In the genomic region with DNA sequence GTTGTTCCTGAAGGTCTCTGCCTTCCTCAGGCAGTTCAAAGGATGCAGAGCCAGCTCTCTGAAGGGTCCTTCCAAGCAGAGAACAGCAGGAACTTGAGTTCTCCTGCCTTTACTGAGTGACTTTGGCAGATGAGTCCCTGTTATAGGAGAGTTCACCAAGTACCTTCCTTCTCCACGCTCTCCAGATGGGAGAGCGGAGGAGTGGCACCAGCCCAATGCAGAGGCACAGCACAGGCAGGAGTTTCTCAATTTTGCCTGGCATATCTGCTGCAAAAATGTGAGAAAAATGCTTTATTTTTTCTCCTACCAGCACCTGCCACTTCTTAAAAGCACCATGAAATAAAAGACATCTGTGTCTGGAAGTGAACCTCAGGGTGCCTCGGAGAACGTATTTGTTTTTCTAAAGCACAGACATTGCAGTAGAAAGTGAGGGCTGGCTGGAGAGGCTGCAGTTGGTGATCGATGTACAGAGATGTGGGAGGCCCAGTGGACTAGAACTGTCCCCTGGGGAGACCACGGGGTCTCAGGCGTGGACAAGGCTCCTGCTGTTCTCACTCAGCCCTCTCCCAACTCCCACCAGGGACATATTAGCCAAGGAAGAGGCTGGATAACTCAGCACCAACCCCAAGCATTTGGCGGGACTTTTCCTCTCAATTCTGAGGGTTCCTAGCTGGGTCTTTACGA, we compare ENCODE assay signal across 1 cellular context.
TF ChIP-seq lines count a peak whose summit lies in the region.

No MANE protein-coding gene starts in this region.

TF ChIP-seq in HEK293T, 16 proteins besides CTCF, POLR2A, EP300 and RAD21:
- TF ChIP-seq SP1 (IDR thresholded peaks at IDR 0.05): no peak
- no peak for TF ChIP-seq ELF4 (IDR thresholded peaks at IDR 0.05)
- no peak for TF ChIP-seq FOXA1 (IDR thresholded peaks at IDR 0.05)
- no peak for TF ChIP-seq TARDBP (IDR thresholded peaks at IDR 0.05)
- TF ChIP-seq FOXK2 (IDR thresholded peaks at IDR 0.05): no peak
- no peak for TF ChIP-seq L3MBTL2 (conservative IDR thresholded peaks at IDR 0.05)
- no peak for TF ChIP-seq FOXM1 (IDR thresholded peaks at IDR 0.05; ENCODE audit: borderline replicate concordance)
- no peak for TF ChIP-seq ARNT (IDR thresholded peaks at IDR 0.05)
- TF ChIP-seq, protein P1, sequence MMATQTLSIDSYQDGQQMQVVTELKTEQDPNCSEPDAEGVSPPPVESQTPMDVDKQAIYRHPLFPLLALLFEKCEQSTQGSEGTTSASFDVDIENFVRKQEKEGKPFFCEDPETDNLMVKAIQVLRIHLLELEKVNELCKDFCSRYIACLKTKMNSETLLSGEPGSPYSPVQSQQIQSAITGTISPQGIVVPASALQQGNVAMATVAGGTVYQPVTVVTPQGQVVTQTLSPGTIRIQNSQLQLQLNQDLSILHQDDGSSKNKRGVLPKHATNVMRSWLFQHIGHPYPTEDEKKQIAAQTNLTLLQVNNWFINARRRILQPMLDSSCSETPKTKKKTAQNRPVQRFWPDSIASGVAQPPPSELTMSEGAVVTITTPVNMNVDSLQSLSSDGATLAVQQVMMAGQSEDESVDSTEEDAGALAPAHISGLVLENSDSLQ (IDR thresholded peaks at IDR 0.05): no peak
- TF ChIP-seq HDGF (IDR thresholded peaks at IDR 0.05; ENCODE audit: borderline replicate concordance): no peak
- TF ChIP-seq LEF1 (IDR thresholded peaks at IDR 0.05; ENCODE audit: borderline replicate concordance): no peak
- TF ChIP-seq BHLHE40 (IDR thresholded peaks at IDR 0.05; ENCODE audit: borderline replicate concordance): no peak
- no peak for TF ChIP-seq ZNF384 (IDR thresholded peaks at IDR 0.05)
- TF ChIP-seq CTBP1 (IDR thresholded peaks at IDR 0.05; ENCODE audit: borderline replicate concordance): no peak
- TF ChIP-seq SUZ12 (IDR thresholded peaks at IDR 0.05): no peak
- TF ChIP-seq NFRKB (IDR thresholded peaks at IDR 0.05): no peak
